ENCODE assay signal across 11 cellular contexts in genomic region chr1:154624756-154625643, GRCh38. TPM values are rescaled to one million over a fixed set of nuclear protein-coding genes. Genes with fewer than 3 reads are reported as not detected.
DNase-seq lines count a peak whose midpoint lies in the region; ATAC-seq and TF ChIP-seq lines count a peak whose summit lies in the region.
"Had no signal": no experiment of that assay in that cellular context is flagged by ENCODE, and none has a peak within 500 bp of the region (broad histone marks: within the 10 kb centered on the region; RNA-seq: fewer than 3 reads in every experiment).

No MANE protein-coding gene starts in this region.

- peaks cover 5% of the 10 kb centered on the region for H3K79me1 ChIP-seq in trophoblast cell (ENCODE audit: low read length)

- H3K4me3 Mint-ChIP-seq in activated CD4-positive, alpha-beta T cell treated with anti-CD3 and anti-CD28 coated beads, Interleukin-2, amount 10 ng/mL, durations not matched to agents 7 days and 5 days, result peak overlapping the region; percentile 21

- no CpG with 5 or more reads among the region's 8 CpGs for WGBS in trophoblast cell (ENCODE audit: extremely low coverage, insufficient coverage, insufficient read length)

- H2BK5ac ChIP-seq in trophoblast cell (ENCODE audit: low read depth, low read length, poor library complexity), result no peak overlapping the region

- POLR2A ChIA-PET in activated CD4-positive, alpha-beta T cell treated with anti-CD3 and anti-CD28 coated beads, Interleukin-2, amount 10 ng/mL, durations not matched to agents 7 days and 5 days (lab: Charles Lee), result interaction anchor here (0.6 kb wide), 1 partner anchor 235 kb away, joined by 4 read pairs; no protein-coding TSS in a partner anchor
- POLR2A ChIA-PET in OCI-LY7 (lab: Charles Lee), result interaction anchor here (0.5 to 1.2 kb wide), 3 partner anchors 15 to 339 kb away, joined by 3 to 4 read pairs (median 4); no protein-coding TSS in a partner anchor

- peaks cover 8% of the 10 kb centered on the region for H3K9me3 ChIP-seq in OCI-LY7 (ENCODE audit: low read length)
- no peaks in the 10 kb centered on the region for H3K9me3 ChIP-seq in trophoblast cell (ENCODE audit: insufficient read depth, low read depth, low read length)

- no peak overlapping the region for H3K14ac ChIP-seq in trophoblast cell (ENCODE audit: low read length)

- H2BK120ac ChIP-seq in trophoblast cell (ENCODE audit: insufficient read depth, low read length, poor library complexity), result no peak overlapping the region

- peaks cover 31% of the 10 kb centered on the region for H3K36me3 ChIP-seq in OCI-LY7 (ENCODE audit: insufficient read depth, low read length)
- H3K36me3 ChIP-seq in trophoblast cell (ENCODE audit: control insufficient read depth in 1 of 2, insufficient read depth in 2 of 2, low read length in 2 of 2), result no peaks in the 10 kb centered on the region

- H2AK5ac ChIP-seq in trophoblast cell (ENCODE audit: low read length), result no peak overlapping the region

- no peaks in the 10 kb centered on the region for H3K27me3 Mint-ChIP-seq in activated CD4-positive, alpha-beta T cell treated with anti-CD3 and anti-CD28 coated beads, Interleukin-2, amount 10 ng/mL, durations not matched to agents 7 days and 5 days

- H3K36me3 Mint-ChIP-seq in activated CD4-positive, alpha-beta T cell treated with anti-CD3 and anti-CD28 coated beads, Interleukin-2, amount 10 ng/mL, durations not matched to agents 7 days and 5 days (ENCODE audit: low read depth), result peaks cover 27% of the 10 kb centered on the region

- H2AFZ ChIP-seq in OCI-LY7 (ENCODE audit: low read length) (no peak overlapping the region), trophoblast cell (ENCODE audit: insufficient read depth, low read length, poor library complexity) (no peak overlapping the region)
- H2AFZ ChIP-seq: parathyroid adenoma had no signal

- H4K12ac ChIP-seq in trophoblast cell (ENCODE audit: low read depth, low read length), result no peak overlapping the region

- no peak overlapping the region for H4K91ac ChIP-seq in trophoblast cell (ENCODE audit: low read depth, low read length)

- peak overlapping the region; percentile 27 for H3K4ac ChIP-seq in trophoblast cell (ENCODE audit: low read depth, low read length)

- no peak overlapping the region for H3K9ac ChIP-seq in trophoblast cell (ENCODE audit: low read length)
- H3K9ac ChIP-seq: parathyroid adenoma had no signal

- intact Hi-C loops in OCI-LY7 (cut with micrococcal nuclease; ENCODE audit: unreplicated experiment), result no loop called here

- no peak overlapping the region for H3K27ac Mint-ChIP-seq in activated CD4-positive, alpha-beta T cell treated with anti-CD3 and anti-CD28 coated beads, Interleukin-2, amount 10 ng/mL, durations not matched to agents 7 days and 5 days

- ATAC-seq in GM18520 (IDR thresholded peaks at IDR 0.05; ENCODE audit: unreplicated experiment), result no peak
- ATAC-seq: A549 had no signal

- H4K8ac ChIP-seq in trophoblast cell (ENCODE audit: low read depth, low read length), result no peak overlapping the region

- TF ChIP-seq CTCF in OCI-LY7 (conservative IDR thresholded peaks at IDR 0.05; ENCODE audit: low read length), result no peak

- peaks cover 18% of the 10 kb centered on the region for H4K20me1 ChIP-seq in OCI-LY7 (ENCODE audit: insufficient read depth, low read length)

- no peak overlapping the region for H3K18ac ChIP-seq in trophoblast cell (ENCODE audit: low read length)

- no peak for DNase-seq in activated CD4-positive, alpha-beta T cell treated with anti-CD3 and anti-CD28 coated beads, Interleukin-2, amount 10 ng/mL, durations not matched to agents 7 days and 5 days
- DNase-seq in activated CD4-positive, alpha-beta T cell treated with anti-CD3 and anti-CD28 coated beads for 4 hours, result no peak
- DNase-seq in OCI-LY7 (ENCODE audit: low spot score) (no peak), dedifferentiated amniotic fluid mesenchymal stem cell (ENCODE audit: extremely low spot score) (peak; percentile 65), trophoblast cell (no peak), HuH-7.5 (ENCODE audit: low spot score) (no peak), cortex of kidney (lab: John Stamatoyannopoulos, UW) (no peak)
- DNase-seq: NCI-H2081 had no signal

- peaks cover 12% of the 10 kb centered on the region for H3K9me3 Mint-ChIP-seq in activated CD4-positive, alpha-beta T cell treated with anti-CD3 and anti-CD28 coated beads, Interleukin-2, amount 10 ng/mL, durations not matched to agents 7 days and 5 days

- no peaks in the 10 kb centered on the region for H3K27me3 ChIP-seq in trophoblast cell (ENCODE audit: insufficient read depth, low read length)

- H3K4me3 ChIP-seq in OCI-LY7 (ENCODE audit: low read depth, low read length, poor library complexity, severe bottlenecking), result no peak overlapping the region
- no peak overlapping the region for H3K4me3 ChIP-seq in trophoblast cell (ENCODE audit: low read depth, low read length)
- H3K4me3 ChIP-seq: A549 had no signal

- H3K79me2 ChIP-seq in OCI-LY7 (ENCODE audit: insufficient read depth, low read depth, low read length) (peaks cover 74% of the 10 kb centered on the region), trophoblast cell (ENCODE audit: control insufficient read depth, insufficient read depth, low read length, poor library complexity) (peaks cover 6% of the 10 kb centered on the region)

- H3K23ac ChIP-seq in trophoblast cell (ENCODE audit: low read length), result no peak overlapping the region

- CTCF ChIA-PET in activated CD4-positive, alpha-beta T cell treated with anti-CD3 and anti-CD28 coated beads, Interleukin-2, amount 10 ng/mL, durations not matched to agents 7 days and 5 days (lab: Charles Lee), result interaction anchor here (0.6 to 0.8 kb wide), 2 partner anchors 7 to 15 kb away, joined by 3 to 4 read pairs; no protein-coding TSS in a partner anchor
- CTCF ChIA-PET in OCI-LY7 (lab: Charles Lee; ENCODE audit: unreplicated experiment), result no interaction called here

- peaks cover 19% of the 10 kb centered on the region for H3K4me1 ChIP-seq in OCI-LY7 (ENCODE audit: insufficient read depth, low read length, poor library complexity, severe bottlenecking)
- H3K4me1 ChIP-seq in trophoblast cell (ENCODE audit: control insufficient read depth in 1 of 2, insufficient read depth in 2 of 2, low read length in 2 of 2), result peaks cover 0 to 4% of the 10 kb centered on the region in 2 experiments

- H3K4me2 ChIP-seq in OCI-LY7 (ENCODE audit: low read length) (peak overlapping the region; percentile 11; the same call in 1 of the 2 replicates), trophoblast cell (ENCODE audit: low read length) (no peak overlapping the region)
- H3K4me2 ChIP-seq: A549 had no signal

- H3K4me1 Mint-ChIP-seq in activated CD4-positive, alpha-beta T cell treated with anti-CD3 and anti-CD28 coated beads, Interleukin-2, amount 10 ng/mL, durations not matched to agents 7 days and 5 days, result peaks cover 59% of the 10 kb centered on the region

- H3K27ac ChIP-seq in OCI-LY7 (ENCODE audit: low read depth, low read length, poor library complexity, severe bottlenecking), result no peak overlapping the region
- no peak overlapping the region for H3K27ac ChIP-seq in trophoblast cell (ENCODE audit: low read depth, low read length)
- H3K27ac ChIP-seq: A549, parathyroid adenoma had no signal

- no TSS peak for BruUV-seq in OCI-LY7 (replicated peaks; lab: Mats Ljungman, UMichigan)

- no peak overlapping the region for H2BK12ac ChIP-seq in trophoblast cell (ENCODE audit: low read length)

- H3K9me2 ChIP-seq in OCI-LY7 (ENCODE audit: insufficient read depth, low read length), result no peaks in the 10 kb centered on the region

RNA-seq across cellular contexts. Expression of gene ADAR, which starts 17.0 kb away (rescaled TPM):
- 100 to 1,000 TPM; 384 to 394 TPM for total RNA-seq in activated CD4-positive, alpha-beta T cell treated with anti-CD3 and anti-CD28 coated beads, Interleukin-2, amount 10 ng/mL, durations not matched to agents 7 days and 5 days
- 87.8 and 90.2 TPM in 2 replicates for total RNA-seq in OCI-LY7 (2014; rRNA removed; shearing (Covaris generic))
- 136 and 139 TPM in 2 replicates for total RNA-seq in OCI-LY7 (2022)
- polyA plus RNA-seq in trophoblast cell (2013), result 68.1 and 71.9 TPM in 2 replicates

RNA-seq across cellular contexts. Expression of gene CHRNB2, which starts 57.4 kb away (rescaled TPM):
- total RNA-seq in activated CD4-positive, alpha-beta T cell treated with anti-CD3 and anti-CD28 coated beads, Interleukin-2, amount 10 ng/mL, durations not matched to agents 7 days and 5 days, result not detected
- total RNA-seq in OCI-LY7 (2014; rRNA removed; shearing (Covaris generic)), result 0.13 and 0.33 TPM in 2 replicates
- 0.42 and 0.55 TPM in 2 replicates for total RNA-seq in OCI-LY7 (2022)
- polyA plus RNA-seq in trophoblast cell (2013), result 0.04 and 0.08 TPM in 2 replicates
